20 cellular contexts compared by ENCODE assay signal in genomic region chr10:76998451-76998850, GRCh38.
A peak's percentile ranks its signal among the peaks of the same experiment; 100 is the strongest.
DNase-seq lines count a peak whose midpoint lies in the region; ATAC-seq lines count a peak whose summit lies in the region.
"Had no signal": no experiment of that assay in that cellular context is flagged by ENCODE, and none has a peak within 500 bp of the region (broad histone marks: within the 10 kb centered on the region; RNA-seq: fewer than 3 reads in every experiment).

No MANE protein-coding gene starts in this region.

- peak; percentile 61 for DNase-seq in COR-L47 (lab: John Stamatoyannopoulos, UW)
- DNase-seq in NCI-H1436 treated with DMSO at 0.1 percent for 48 hours (lab: John Stamatoyannopoulos, UW) = peak; percentile 57
- peak; percentile 95 for DNase-seq in NCI-H2227 treated with DMSO at 0.1 percent for 48 hours (lab: John Stamatoyannopoulos, UW)
- peak; percentile 64 for DNase-seq in dedifferentiated amniotic fluid mesenchymal stem cell (ENCODE audit: extremely low spot score)
- no peak for DNase-seq in stimulated activated CD4-positive, alpha-beta T cell treated with anti-CD3 and anti-CD28 coated beads, Interleukin-2, amount 100 ng/mL, for 24 hours
- no peak for DNase-seq in NCI-H446 (lab: John Stamatoyannopoulos, UW)
- DNase-seq: ACHN; C1 segment of cervical spinal cord; effector memory CD8-positive, alpha-beta T cell; esophagus squamous epithelium; H7; left cardiac atrium; mesendoderm; MM.1S; naive B cell had no signal

- ATAC-seq in GM21737 (IDR thresholded peaks at IDR 0.05; ENCODE audit: unreplicated experiment) (no peak), HG03095 (IDR thresholded peaks at IDR 0.05; ENCODE audit: unreplicated experiment) (no peak)
- ATAC-seq: activated naive CD4-positive, alpha-beta T cell treated with anti-CD3 and anti-CD28 coated beads, Interleukin-2, amount 50 U/mL, for 72 hours; effector memory CD8-positive, alpha-beta T cell; K562; left cardiac atrium; Right ventricle myocardium inferior had no signal

Comparison
In these comparisons a context has a peak if more than half of its experiments do, and no peak if none do; other contexts are left out.
1. DNase-seq: peak in COR-L47 (single experiment), NCI-H1436 treated with DMSO at 0.1 percent for 48 hours (single experiment), NCI-H2227 treated with DMSO at 0.1 percent for 48 hours (single experiment) and dedifferentiated amniotic fluid mesenchymal stem cell (single experiment); none in stimulated activated CD4-positive, alpha-beta T cell treated with anti-CD3 and anti-CD28 coated beads, Interleukin-2, amount 100 ng/mL, for 24 hours (0 of 2) and NCI-H446 (0 of 2).